ENCODE assay signal across 9 cellular contexts in the genomic region with DNA sequence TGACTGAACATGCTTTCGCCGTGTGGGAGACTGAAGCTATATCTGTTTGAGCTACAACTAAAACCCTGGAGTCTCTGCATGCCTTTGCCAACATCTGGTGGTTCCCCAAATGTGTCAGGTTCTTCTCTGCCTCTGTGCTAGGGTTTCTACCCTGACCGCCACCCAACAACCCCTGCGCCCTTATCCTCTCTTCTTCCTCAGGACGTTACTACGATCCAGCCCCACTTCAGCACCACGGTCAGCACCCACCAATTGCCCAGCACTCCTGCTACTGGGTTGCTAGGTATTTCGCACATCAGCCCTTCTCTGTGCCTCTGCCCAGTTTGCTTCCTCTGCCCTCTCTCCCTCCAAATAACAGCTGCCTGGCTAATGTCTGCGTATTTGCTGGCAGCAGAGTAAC.
A peak's percentile ranks its signal among the peaks of the same experiment; 100 is the strongest.
DNase-seq lines count a peak whose midpoint lies in the region; ATAC-seq and TF ChIP-seq lines count a peak whose summit lies in the region.
"Had no signal": no experiment of that assay in that cellular context is flagged by ENCODE, and none has a peak within 500 bp of the region (broad histone marks: within the 10 kb centered on the region; RNA-seq: fewer than 3 reads in every experiment).

No MANE protein-coding gene starts in this region.

- peak; percentile 70 for DNase-seq in EH (ENCODE audit: low read depth)
- DNase-seq in activated CD8-positive, alpha-beta T cell treated with anti-CD3 and anti-CD28 coated beads for 36 hours: peak; percentile 41
- peak; percentile 57 for DNase-seq in lower lobe of right lung
- DNase-seq in T-helper 9 cell: no peak
- no peak for DNase-seq in middle frontal gyrus (ENCODE audit: extremely low spot score, low spot score)
- DNase-seq: NCI-H1436 had no signal

- intact Hi-C loops in activated CD8-positive, alpha-beta T cell treated with anti-CD3 and anti-CD28 coated beads for 36 hours (cut with micrococcal nuclease): no loop called here
- intact Hi-C loops in lower lobe of right lung (cut with DNase I): no loop called here

- CTCF ChIA-PET in activated CD8-positive, alpha-beta T cell treated with anti-CD3 and anti-CD28 coated beads for 36 hours (lab: Charles Lee): no interaction called here

- H3K27ac Mint-ChIP-seq in activated CD8-positive, alpha-beta T cell treated with anti-CD3 and anti-CD28 coated beads for 36 hours: no peak overlapping the region
- H3K27ac Mint-ChIP-seq in stimulated activated memory B cell treated with anti-CD40 and anti-IgM and Interleukin-4, amounts not matched to agents 10 μg/mL and 1 μg/mL and 100 μg/mL, for 72 hours: no peak overlapping the region

- no peaks in the 10 kb centered on the region for H3K27me3 ChIP-seq in lower lobe of right lung (ENCODE audit: low read depth)

- no peak overlapping the region for H3K4me3 Mint-ChIP-seq in activated CD8-positive, alpha-beta T cell treated with anti-CD3 and anti-CD28 coated beads for 36 hours
- no peak overlapping the region for H3K4me3 Mint-ChIP-seq in stimulated activated memory B cell treated with anti-CD40 and anti-IgM and Interleukin-4, amounts not matched to agents 10 μg/mL and 1 μg/mL and 100 μg/mL, for 72 hours

- H3K36me3 ChIP-seq in lower lobe of right lung: no peaks in the 10 kb centered on the region

- no peak overlapping the region for H3K27ac ChIP-seq in lower lobe of right lung

- no peaks in the 10 kb centered on the region for H3K36me3 Mint-ChIP-seq in activated CD8-positive, alpha-beta T cell treated with anti-CD3 and anti-CD28 coated beads for 36 hours (ENCODE audit: low read depth)
- H3K36me3 Mint-ChIP-seq in stimulated activated memory B cell treated with anti-CD40 and anti-IgM and Interleukin-4, amounts not matched to agents 10 μg/mL and 1 μg/mL and 100 μg/mL, for 72 hours: no peaks in the 10 kb centered on the region

- ATAC-seq in activated CD8-positive, alpha-beta T cell treated with anti-CD3 and anti-CD28 coated beads for 36 hours: no peak
- ATAC-seq in lower lobe of right lung: peak; percentile 56 to 61
- no peak for ATAC-seq in HG03095 (IDR thresholded peaks at IDR 0.05; ENCODE audit: unreplicated experiment)
- no peak for ATAC-seq in stimulated activated memory B cell treated with anti-CD40 and anti-IgM and Interleukin-4, amounts not matched to agents 10 μg/mL and 1 μg/mL and 100 μg/mL, for 72 hours

- TF ChIP-seq EP300 in Ishikawa (IDR thresholded peaks at IDR 0.05; ENCODE audit: borderline replicate concordance): no peak

- H3K27me3 Mint-ChIP-seq in activated CD8-positive, alpha-beta T cell treated with anti-CD3 and anti-CD28 coated beads for 36 hours: peaks cover 6% of the 10 kb centered on the region
- peaks cover 30% of the 10 kb centered on the region for H3K27me3 Mint-ChIP-seq in stimulated activated memory B cell treated with anti-CD40 and anti-IgM and Interleukin-4, amounts not matched to agents 10 μg/mL and 1 μg/mL and 100 μg/mL, for 72 hours

- POLR2A ChIA-PET in activated CD8-positive, alpha-beta T cell treated with anti-CD3 and anti-CD28 coated beads for 36 hours (lab: Charles Lee): no interaction called here

- no peak overlapping the region for H3K4me3 ChIP-seq in lower lobe of right lung

- no peaks in the 10 kb centered on the region for H3K9me3 ChIP-seq in lower lobe of right lung

- TF ChIP-seq CTCF in activated CD8-positive, alpha-beta T cell treated with anti-CD3 and anti-CD28 coated beads for 36 hours (IDR thresholded peaks at IDR 0.05): no peak
- TF ChIP-seq CTCF in lower lobe of right lung (IDR thresholded peaks at IDR 0.05): no peak

- H3K9me3 Mint-ChIP-seq in activated CD8-positive, alpha-beta T cell treated with anti-CD3 and anti-CD28 coated beads for 36 hours: no peaks in the 10 kb centered on the region
- no peaks in the 10 kb centered on the region for H3K9me3 Mint-ChIP-seq in stimulated activated memory B cell treated with anti-CD40 and anti-IgM and Interleukin-4, amounts not matched to agents 10 μg/mL and 1 μg/mL and 100 μg/mL, for 72 hours

- no peak for TF ChIP-seq RAD21 in Ishikawa (IDR thresholded peaks at IDR 0.05; ENCODE audit: low read depth)

- H3K4me1 Mint-ChIP-seq in activated CD8-positive, alpha-beta T cell treated with anti-CD3 and anti-CD28 coated beads for 36 hours (ENCODE audit: low read depth): no peaks in the 10 kb centered on the region
- H3K4me1 Mint-ChIP-seq in stimulated activated memory B cell treated with anti-CD40 and anti-IgM and Interleukin-4, amounts not matched to agents 10 μg/mL and 1 μg/mL and 100 μg/mL, for 72 hours: no peaks in the 10 kb centered on the region

- H3K4me1 ChIP-seq in lower lobe of right lung: no peaks in the 10 kb centered on the region

TF ChIP-seq in Ishikawa, 13 proteins besides CTCF, POLR2A, EP300 and RAD21:
- no peak for TF ChIP-seq TEAD4 (IDR thresholded peaks at IDR 0.05)
- TF ChIP-seq REST (IDR thresholded peaks at IDR 0.05; ENCODE audit: low read depth): peak; percentile 92
- TF ChIP-seq TCF12 (IDR thresholded peaks at IDR 0.05; ENCODE audit: low read depth): no peak
- TF ChIP-seq CREB1 (IDR thresholded peaks at IDR 0.05; ENCODE audit: low read depth): no peak
- TF ChIP-seq EGR1 (IDR thresholded peaks at IDR 0.05): no peak

Comparison
In these comparisons a context has a peak if more than half of its experiments do, and no peak if none do; other contexts are left out.
1. DNase-seq: peak in EH (single experiment), activated CD8-positive, alpha-beta T cell treated with anti-CD3 and anti-CD28 coated beads for 36 hours (single experiment) and lower lobe of right lung (single experiment); none in T-helper 9 cell (single experiment) and middle frontal gyrus (single experiment).
2. ATAC-seq: peak in lower lobe of right lung (2 of 2); none in activated CD8-positive, alpha-beta T cell treated with anti-CD3 and anti-CD28 coated beads for 36 hours (single experiment), HG03095 (single experiment) and stimulated activated memory B cell treated with anti-CD40 and anti-IgM and Interleukin-4, amounts not matched to agents 10 μg/mL and 1 μg/mL and 100 μg/mL, for 72 hours (single experiment).